12 cellular contexts compared by ENCODE assay signal in the genomic region with DNA sequence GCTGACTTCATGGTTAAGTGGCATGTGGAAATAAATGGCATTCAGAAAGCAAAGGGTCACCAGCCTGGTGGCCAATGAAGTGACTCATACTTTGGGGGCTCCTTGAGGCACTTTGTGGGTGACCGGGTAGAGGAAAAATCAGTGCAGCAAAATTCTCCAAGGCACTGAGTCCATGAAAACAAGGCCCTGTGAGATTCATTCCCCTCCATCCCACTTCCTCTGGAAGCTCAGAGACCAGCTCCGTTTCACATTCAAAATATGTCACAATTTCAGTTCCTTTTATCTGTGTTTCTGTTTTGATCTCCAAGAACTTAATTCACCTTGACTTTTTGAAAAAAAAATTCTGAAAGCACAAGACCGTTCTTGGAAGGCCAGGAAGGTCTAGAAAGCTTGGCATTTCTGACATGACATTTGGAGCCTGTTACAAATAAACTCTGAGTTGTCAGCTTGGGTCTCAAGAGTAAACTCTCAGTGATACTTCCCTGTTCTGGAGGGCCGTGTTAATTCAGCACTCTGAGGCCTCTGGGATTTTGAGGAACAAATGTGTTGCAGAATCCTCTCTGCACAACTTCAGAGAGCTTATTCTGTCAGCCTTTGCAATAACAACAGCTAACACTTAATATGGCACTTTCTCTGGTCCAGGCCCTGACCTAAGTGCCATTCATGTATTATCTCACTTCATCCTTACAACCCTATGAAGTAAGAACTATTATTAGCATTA. TPM values are rescaled to one million over a fixed set of nuclear protein-coding genes. Genes with fewer than 3 reads are reported as not detected.
A peak's percentile ranks its signal among the peaks of the same experiment; 100 is the strongest.
DNase-seq lines count a peak whose midpoint lies in the region; ATAC-seq and TF ChIP-seq lines count a peak whose summit lies in the region.
"Had no signal": no experiment of that assay in that cellular context is flagged by ENCODE, and none has a peak within 500 bp of the region (broad histone marks: within the 10 kb centered on the region; RNA-seq: fewer than 3 reads in every experiment).

No MANE protein-coding gene starts in this region.

- peaks cover 20 to 24% of the 10 kb centered on the region in 2 donors for H3K9me3 Mint-ChIP-seq in stimulated activated naive CD8-positive, alpha-beta T cell treated with anti-CD3 and anti-CD28 coated beads, Interleukin-15, amount 100 ng/mL, for 72 hours
- H3K9me3 Mint-ChIP-seq in mesothelial cell of epicardium: peaks cover 36% of the 10 kb centered on the region

- H3K4me3 ChIP-seq in left lung: no peak overlapping the region
- H3K4me3 ChIP-seq: K562, psoas muscle had no signal

- no peaks in the 10 kb centered on the region for H3K27me3 ChIP-seq in left lung

- intact Hi-C loops in left lung (cut with DNase I): no loop called here

- no peak overlapping the region for H3K27ac Mint-ChIP-seq in stimulated activated naive CD8-positive, alpha-beta T cell treated with anti-CD3 and anti-CD28 coated beads, Interleukin-15, amount 100 ng/mL, for 72 hours
- H3K27ac Mint-ChIP-seq in mesothelial cell of epicardium: no peak overlapping the region

- no peaks in the 10 kb centered on the region for H3K36me3 ChIP-seq in left lung

- peaks cover 23% of the 10 kb centered on the region for H3K4me1 Mint-ChIP-seq in stimulated activated naive CD8-positive, alpha-beta T cell treated with anti-CD3 and anti-CD28 coated beads, Interleukin-15, amount 100 ng/mL, for 72 hours
- peaks cover 10% of the 10 kb centered on the region for H3K4me1 Mint-ChIP-seq in mesothelial cell of epicardium

- H3K36me3 Mint-ChIP-seq in mesothelial cell of epicardium: peaks cover under 1% of the 10 kb centered on the region

- DNase-seq in stimulated activated naive CD8-positive, alpha-beta T cell treated with anti-CD3 and anti-CD28 coated beads, Interleukin-15, Interleukin-2, amounts not matched to agents 100 U/mL and 50 U/mL, for 24 hours: no peak
- DNase-seq in stimulated activated naive CD8-positive, alpha-beta T cell treated with anti-CD3 and anti-CD28 coated beads, Interleukin-15, amount 100 ng/mL, for 72 hours: no peak
- DNase-seq in OCI-M1 (lab: John Stamatoyannopoulos, UW) (peak; percentile 75), left lung (no peak), SHP77 treated with DMSO at 0.1 percent for 48 hours (lab: John Stamatoyannopoulos, UW) (no peak), mesothelial cell of epicardium (ENCODE audit: low spot score in 2 of 2, unreplicated experiment in 2 of 2) (no peak), DMS153 treated with DMSO at 0.1 percent for 48 hours (lab: John Stamatoyannopoulos, UW; ENCODE audit: unreplicated experiment) (no peak)
- DNase-seq: activated CD4-positive, CD25-positive, alpha-beta regulatory T cell treated with anti-CD3 and anti-CD28 coated beads, Interleukin-2, amount 50 U/mL, for 72 hours; psoas muscle had no signal

- H3K4me1 ChIP-seq in left lung: peaks cover 0 to 21% of the 10 kb centered on the region in 2 donors
- H3K4me1 ChIP-seq: psoas muscle had no signal

- H3K9me3 ChIP-seq in left lung: peaks cover 0 to 13% of the 10 kb centered on the region in 2 donors
- H3K9me3 ChIP-seq: psoas muscle had no signal

- ATAC-seq in stimulated activated naive CD8-positive, alpha-beta T cell treated with anti-CD3 and anti-CD28 coated beads, Interleukin-15, Interleukin-2, amounts not matched to agents 100 U/mL and 50 U/mL, for 24 hours: peak; percentile 23
- no peak for ATAC-seq in stimulated activated naive CD8-positive, alpha-beta T cell treated with anti-CD3 and anti-CD28 coated beads, Interleukin-15, amount 100 ng/mL, for 72 hours
- peak; percentile 80 for ATAC-seq in left lung
- ATAC-seq in GM19455 (IDR thresholded peaks at IDR 0.05; ENCODE audit: unreplicated experiment): no peak
- ATAC-seq: K562 had no signal

- no peaks in the 10 kb centered on the region for H3K27me3 Mint-ChIP-seq in stimulated activated naive CD8-positive, alpha-beta T cell treated with anti-CD3 and anti-CD28 coated beads, Interleukin-15, amount 100 ng/mL, for 72 hours
- no peaks in the 10 kb centered on the region for H3K27me3 Mint-ChIP-seq in mesothelial cell of epicardium (ENCODE audit: low read depth)
- H3K27me3 Mint-ChIP-seq: activated naive CD4-positive, alpha-beta T cell treated with anti-CD3 and anti-CD28 coated beads, Interleukin-2, amount 50 U/mL, for 24 hours had no signal

- H3K4me3 Mint-ChIP-seq in stimulated activated naive CD8-positive, alpha-beta T cell treated with anti-CD3 and anti-CD28 coated beads, Interleukin-15, amount 100 ng/mL, for 72 hours: no peak overlapping the region
- H3K4me3 Mint-ChIP-seq in mesothelial cell of epicardium: no peak overlapping the region
- H3K4me3 Mint-ChIP-seq: activated naive CD4-positive, alpha-beta T cell treated with anti-CD3 and anti-CD28 coated beads, Interleukin-2, amount 50 U/mL, for 24 hours had no signal

- H3K27ac ChIP-seq in left lung: peak overlapping the region; percentile 35 to 80
- H3K27ac ChIP-seq: psoas muscle had no signal

- TF ChIP-seq CTCF in left lung (IDR thresholded peaks at IDR 0.05): no peak
- TF ChIP-seq CTCF in mesothelial cell of epicardium (IDR thresholded peaks at IDR 0.05; ENCODE audit: unreplicated experiment): no peak

RNA-seq across cellular contexts. Expression of gene CYSLTR2, which starts 6.8 kb away (rescaled TPM):
- total RNA-seq in left lung (1 to 10 TPM in 1 of 2 donors, under 1 TPM in 1; 0.99 to 1.2 TPM), mesothelial cell of epicardium (3.5 to 3.9 TPM (median 3.5 TPM) in 3 replicates)
- total RNA-seq: K562 had no signal

Comparison
In these comparisons a context has a peak if more than half of its experiments do, and no peak if none do; other contexts are left out.
1. ATAC-seq: peak in stimulated activated naive CD8-positive, alpha-beta T cell treated with anti-CD3 and anti-CD28 coated beads, Interleukin-15, Interleukin-2, amounts not matched to agents 100 U/mL and 50 U/mL, for 24 hours (single experiment) and left lung (single experiment); none in stimulated activated naive CD8-positive, alpha-beta T cell treated with anti-CD3 and anti-CD28 coated beads, Interleukin-15, amount 100 ng/mL, for 72 hours (single experiment) and GM19455 (single experiment).